Comparison of ENCODE assay signal across 23 cellular contexts in genomic region chr14:72690324-72690723, GRCh38.
"Had no signal": no experiment of that assay in that cellular context is flagged by ENCODE, and none has a peak within 500 bp of the region (broad histone marks: within the 10 kb centered on the region; RNA-seq: fewer than 3 reads in every experiment).

No MANE protein-coding gene starts in this region.

- H3K27me3 ChIP-seq: colonic mucosa, hepatocyte, sigmoid colon, stomach, transverse colon had no signal

- H3K4me1 ChIP-seq: colonic mucosa, sigmoid colon, stomach, transverse colon had no signal

- FAIRE-seq: kidney had no signal

- ATAC-seq: left cardiac atrium; natural killer cell treated with Interleukin-12 subunit alpha and Interleukin-12 subunit beta and Interleukin-15 and Interleukin-18, amount 100 ng/mL, for 72 hours; psoas muscle had no signal

- H3K79me2 ChIP-seq: hepatocyte had no signal

- H3K4me2 ChIP-seq: hepatocyte had no signal

- DNase-seq: colonic mucosa; effector CD4-positive, alpha-beta T cell; endodermal cell; foreskin melanocyte; head of caudate nucleus; kidney; left cardiac atrium; left ventricle myocardium inferior; mesenchymal stem cell; midbrain; psoas muscle; sigmoid colon; stimulated activated CD4-positive, alpha-beta T cell treated with anti-CD3 and anti-CD28 coated beads, Interleukin-2, amount 100 ng/mL, for 24 hours; stimulated activated CD4-positive, alpha-beta T cell treated with anti-CD3 and anti-CD28 coated beads, Interleukin-4, amount 100 ng/mL, for 4 hours; stimulated activated naive CD4-positive, alpha-beta T cell; stomach; substantia nigra; transverse colon had no signal

- H3K36me3 ChIP-seq: colonic mucosa, sigmoid colon, transverse colon had no signal

- H2AFZ ChIP-seq: hepatocyte had no signal

- H3K4me3 ChIP-seq: colonic mucosa, hepatocyte, left ventricle myocardium inferior, lung, psoas muscle, sigmoid colon, skin epidermis, stomach, thoracic aorta, transverse colon had no signal

- H3K27ac ChIP-seq: colonic mucosa, hepatocyte, left ventricle myocardium inferior, psoas muscle, sigmoid colon, skin epidermis, stomach, thoracic aorta, transverse colon had no signal

- H3K9me3 ChIP-seq: colonic mucosa, psoas muscle, sigmoid colon, stomach, thoracic aorta, transverse colon had no signal
